8 cellular contexts compared by ENCODE assay signal in genomic region chr19:1862424-1863307, GRCh38. TPM values are rescaled to one million over a fixed set of nuclear protein-coding genes. Genes with fewer than 3 reads are reported as not detected.
A peak's percentile ranks its signal among the peaks of the same experiment; 100 is the strongest.
DNase-seq lines count a peak whose midpoint lies in the region; ATAC-seq, FAIRE-seq and TF ChIP-seq lines count a peak whose summit lies in the region.

No MANE protein-coding gene starts in this region.

- TF ChIP-seq CTCF in coronary artery (IDR thresholded peaks at IDR 0.05) = no peak
- TF ChIP-seq CTCF in upper lobe of right lung (IDR thresholded peaks at IDR 0.05) = no peak
- TF ChIP-seq CTCF in D721Med (IDR thresholded peaks at IDR 0.05; ENCODE audit: insufficient read depth, missing control alignments) = no peak

- no peaks in the 10 kb centered on the region for H3K27me3 ChIP-seq in muscle layer of duodenum (ENCODE audit: low read depth, low read length)
- H3K27me3 ChIP-seq in upper lobe of right lung = no peaks in the 10 kb centered on the region

- H3K4me3 ChIP-seq in coronary artery = peak overlapping the region; percentile 97
- H3K4me3 ChIP-seq in muscle layer of duodenum (ENCODE audit: low read depth in 1 of 2, low read length in 2 of 2) = peak overlapping the region; percentile 63 to 77
- peak overlapping the region; percentile 68 for H3K4me3 ChIP-seq in upper lobe of right lung

- H3K36me3 ChIP-seq in muscle layer of duodenum (ENCODE audit: control insufficient read depth in 1 of 2, insufficient read depth in 2 of 2, low read length in 2 of 2) (no peaks in the 10 kb centered on the region), upper lobe of right lung (no peaks in the 10 kb centered on the region)

- H3K9me3 ChIP-seq in muscle layer of duodenum (ENCODE audit: control insufficient read depth in 1 of 2, low read length in 2 of 2) (no peaks in the 10 kb centered on the region), upper lobe of right lung (no peaks in the 10 kb centered on the region)

- H3K27ac ChIP-seq in coronary artery = peak overlapping the region in 1 of 2 donors; percentile 95
- H3K27ac ChIP-seq in muscle layer of duodenum (ENCODE audit: low read length) = no peak overlapping the region
- H3K27ac ChIP-seq in upper lobe of right lung = peak overlapping the region; percentile 65

- H3K4me1 ChIP-seq in muscle layer of duodenum (ENCODE audit: control insufficient read depth in 1 of 2, insufficient read depth in 2 of 2, low read length in 2 of 2) = peaks cover 7 to 51% of the 10 kb centered on the region in 2 donors
- peaks cover 46% of the 10 kb centered on the region for H3K4me1 ChIP-seq in upper lobe of right lung

- FAIRE-seq in D721Med (lab: Jason Lieb, UNC) = no peak

- ATAC-seq in HG03442 (IDR thresholded peaks at IDR 0.05; ENCODE audit: unreplicated experiment) (peak; percentile 0), upper lobe of right lung (no peak)

- DNase-seq in NCI-H748 (lab: John Stamatoyannopoulos, UW; ENCODE audit: unreplicated experiment) (peak; percentile 52), NCI-H748 treated with DMSO at 0.1 percent for 48 hours (lab: John Stamatoyannopoulos, UW) (no peak), UCSD-AML1 (lab: John Stamatoyannopoulos, UW; ENCODE audit: unreplicated experiment) (peak; percentile 57), coronary artery (ENCODE audit: low spot score) (peak; percentile 79), upper lobe of right lung (peak; percentile 78), D721Med (ENCODE audit: insufficient read length, low spot score) (no peak)

- intact Hi-C loops in upper lobe of right lung (cut with DNase I) = no loop called here

RNA-seq across cellular contexts. Expression of gene KLF16, which starts 0.7 kb away (rescaled TPM):
- 28.0 TPM for total RNA-seq in upper lobe of right lung

RNA-seq across cellular contexts. Expression of gene REXO1, which starts 14.4 kb away (rescaled TPM):
- total RNA-seq in upper lobe of right lung = 37.2 TPM

RNA-seq across cellular contexts. Expression of gene ABHD17A, which starts 22.6 kb away (rescaled TPM):
- 76.1 TPM for total RNA-seq in upper lobe of right lung

RNA-seq across cellular contexts. Expression of gene ADAT3, which starts 42.5 kb away (rescaled TPM):
- total RNA-seq in upper lobe of right lung = 6.3 TPM

RNA-seq across cellular contexts. Expression of gene SCAMP4, which starts 42.5 kb away (rescaled TPM):
- total RNA-seq in upper lobe of right lung = 73.2 TPM

Comparison
In these comparisons a context has a peak if more than half of its experiments do, and no peak if none do; other contexts are left out.
1. DNase-seq: peak in NCI-H748 (single experiment), UCSD-AML1 (single experiment), coronary artery (single experiment) and upper lobe of right lung (single experiment); none in NCI-H748 treated with DMSO at 0.1 percent for 48 hours (single experiment) and D721Med (single experiment).
2. Peak in every context shown above with its lines, with median percentiles within 50 percentile points of each other: H3K4me3 ChIP-seq.